25 cellular contexts compared by ENCODE assay signal in the genomic region with DNA sequence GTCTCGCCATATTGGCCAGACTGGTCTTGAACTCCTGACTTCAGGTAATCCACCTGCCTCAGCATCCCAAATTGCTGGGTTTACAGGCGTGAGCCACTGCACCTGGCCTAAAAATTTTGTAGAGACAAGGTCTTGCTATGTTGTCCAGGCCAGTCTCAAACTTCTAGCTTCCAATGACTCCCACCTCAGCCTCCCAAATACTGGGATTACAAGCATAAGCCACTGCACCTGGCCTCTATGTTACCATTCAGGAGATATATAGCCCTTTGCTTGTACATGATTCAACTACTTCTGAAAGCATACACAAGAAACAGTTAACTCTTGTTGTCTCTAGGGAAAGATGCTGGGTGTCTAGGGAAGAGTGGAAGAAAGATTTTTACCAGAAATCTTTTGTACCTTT. TPM values are rescaled to one million over a fixed set of nuclear protein-coding genes. Genes with fewer than 3 reads are reported as not detected.
DNase-seq lines count a peak whose midpoint lies in the region; ATAC-seq and TF ChIP-seq lines count a peak whose summit lies in the region.
"Had no signal": no experiment of that assay in that cellular context is flagged by ENCODE, and none has a peak within 500 bp of the region (broad histone marks: within the 10 kb centered on the region; RNA-seq: fewer than 3 reads in every experiment).

No MANE protein-coding gene starts in this region.

- no peaks in the 10 kb centered on the region for H4K20me1 ChIP-seq in BLaER1 treated with 17β-estradiol and CSF1 and Interleukin-3, amounts not matched to agents 10 nM and 100 nM
- no peaks in the 10 kb centered on the region for H4K20me1 ChIP-seq in GM23338 (replicated peaks; ENCODE audit: insufficient read depth)

- no peak for TF ChIP-seq CTCF in GM23338 (conservative IDR thresholded peaks at IDR 0.05; ENCODE audit: low read depth in 2 of 2)

- H3K4me1 ChIP-seq in BLaER1 treated with 17β-estradiol and CSF1 and Interleukin-3, amounts not matched to agents 10 nM and 100 nM, result peaks cover 32 to 58% (median 47%) of the 10 kb centered on the region in 10 experiments
- peaks cover 9% of the 10 kb centered on the region; the same call in 1 of the 2 replicates for H3K4me1 ChIP-seq in GM23338 (ENCODE audit: insufficient read depth)

- H3K36me3 ChIP-seq in BLaER1 treated with 17β-estradiol and CSF1 and Interleukin-3, amounts not matched to agents 10 nM and 100 nM, result no peaks in the 10 kb centered on the region
- no peaks in the 10 kb centered on the region for H3K36me3 ChIP-seq in GM23338 (ENCODE audit: insufficient read depth)

- no peak overlapping the region for H3K27ac Mint-ChIP-seq in GM23338
- H3K27ac Mint-ChIP-seq in activated T-helper 2 cell treated with anti-CD3 and anti-CD28 coated beads, Interferon-gamma antibody, Interleukin-2, Interleukin-4, amounts not matched to agents 10 μg/mL and 5 μg/mL and 100 μg/mL, durations not matched to agents 14 hours and 24 hours and 36 hours, result peak overlapping the region; percentile 36
- H3K27ac Mint-ChIP-seq in stimulated activated memory B cell treated with anti-CD40 and anti-IgM and Interleukin-4, amounts not matched to agents 10 μg/mL and 1 μg/mL and 100 μg/mL, for 72 hours, result peak overlapping the region; percentile 54
- H3K27ac Mint-ChIP-seq: CD14-positive monocyte; CD8-positive, alpha-beta memory T cell had no signal

- peaks cover 9% of the 10 kb centered on the region; the same call in 2 of the 3 replicates for H3K4me1 Mint-ChIP-seq in GM23338
- H3K4me1 Mint-ChIP-seq in activated T-helper 2 cell treated with anti-CD3 and anti-CD28 coated beads, Interferon-gamma antibody, Interleukin-2, Interleukin-4, amounts not matched to agents 10 μg/mL and 5 μg/mL and 100 μg/mL, durations not matched to agents 14 hours and 24 hours and 36 hours (ENCODE audit: low read depth), result peaks cover 62% of the 10 kb centered on the region
- H3K4me1 Mint-ChIP-seq in stimulated activated memory B cell treated with anti-CD40 and anti-IgM and Interleukin-4, amounts not matched to agents 10 μg/mL and 1 μg/mL and 100 μg/mL, for 72 hours, result peaks cover 61% of the 10 kb centered on the region

- no peak overlapping the region for H3K4me3 Mint-ChIP-seq in GM23338
- no peak overlapping the region for H3K4me3 Mint-ChIP-seq in activated T-helper 2 cell treated with anti-CD3 and anti-CD28 coated beads, Interferon-gamma antibody, Interleukin-2, Interleukin-4, amounts not matched to agents 10 μg/mL and 5 μg/mL and 100 μg/mL, durations not matched to agents 14 hours and 24 hours and 36 hours (ENCODE audit: low read depth)
- no peak overlapping the region for H3K4me3 Mint-ChIP-seq in stimulated activated memory B cell treated with anti-CD40 and anti-IgM and Interleukin-4, amounts not matched to agents 10 μg/mL and 1 μg/mL and 100 μg/mL, for 72 hours
- H3K4me3 Mint-ChIP-seq: CD14-positive monocyte; CD8-positive, alpha-beta memory T cell had no signal

- no peaks in the 10 kb centered on the region for H3K9me3 Mint-ChIP-seq in GM23338
- H3K9me3 Mint-ChIP-seq in activated T-helper 2 cell treated with anti-CD3 and anti-CD28 coated beads, Interferon-gamma antibody, Interleukin-2, Interleukin-4, amounts not matched to agents 10 μg/mL and 5 μg/mL and 100 μg/mL, durations not matched to agents 14 hours and 24 hours and 36 hours, result no peaks in the 10 kb centered on the region
- no peaks in the 10 kb centered on the region for H3K9me3 Mint-ChIP-seq in stimulated activated memory B cell treated with anti-CD40 and anti-IgM and Interleukin-4, amounts not matched to agents 10 μg/mL and 1 μg/mL and 100 μg/mL, for 72 hours
- H3K9me3 Mint-ChIP-seq: CD8-positive, alpha-beta memory T cell had no signal

- H3K4me2 ChIP-seq in BLaER1 treated with 17β-estradiol and CSF1 and Interleukin-3, amounts not matched to agents 10 nM and 100 nM, result peak overlapping the region in 6 of 11 experiments; percentile 31 to 50 (median 38); a peak in 8 of 22 replicates
- H3K4me2 ChIP-seq in GM23338, result no peak overlapping the region

- H3K9me3 ChIP-seq in BLaER1 treated with 17β-estradiol and CSF1 and Interleukin-3, amounts not matched to agents 10 nM and 100 nM (replicated peaks in 1 of 11), result no peaks in the 10 kb centered on the region

- H3K27ac ChIP-seq in BLaER1 treated with 17β-estradiol and CSF1 and Interleukin-3, amounts not matched to agents 10 nM and 100 nM, result peak overlapping the region in 5 of 11 experiments; percentile 3 to 56 (median 35); a peak in 6 of 22 replicates
- 0 out of 2 replicates have a peak overlapping the region, but pooled peaks have one; percentile 32 for H3K27ac ChIP-seq in GM23338 (ENCODE audit: low read depth)

- no peaks in the 10 kb centered on the region for H3K79me2 ChIP-seq in GM23338 (replicated peaks; ENCODE audit: insufficient read depth)

- no peaks in the 10 kb centered on the region for H3F3A ChIP-seq in GM23338 (replicated peaks; ENCODE audit: low read depth)

- H3K9me2 ChIP-seq in GM23338 (ENCODE audit: insufficient read depth), result no peaks in the 10 kb centered on the region

- H3K4me3 ChIP-seq in BLaER1 treated with 17β-estradiol and CSF1 and Interleukin-3, amounts not matched to agents 10 nM and 100 nM, result no peak overlapping the region
- no peak overlapping the region for H3K4me3 ChIP-seq in GM23338
- H3K4me3 ChIP-seq: K562 had no signal

- H3K9ac ChIP-seq in BLaER1 treated with 17β-estradiol and CSF1 and Interleukin-3, amounts not matched to agents 10 nM and 100 nM, result 0 out of 22 replicates have a peak overlapping the region, but pooled peaks of 1 of the 11 experiments have one; percentile 13

- no peaks in the 10 kb centered on the region for H3K27me3 ChIP-seq in BLaER1 treated with 17β-estradiol and CSF1 and Interleukin-3, amounts not matched to agents 10 nM and 100 nM
- H3K27me3 ChIP-seq in GM23338 (ENCODE audit: insufficient read depth), result no peaks in the 10 kb centered on the region

- no peak for ATAC-seq in GM23338
- ATAC-seq in stimulated activated memory B cell treated with anti-CD40 and anti-IgM and Interleukin-4, amounts not matched to agents 10 μg/mL and 1 μg/mL and 100 μg/mL, for 72 hours, result no peak
- ATAC-seq in HG03280 (IDR thresholded peaks at IDR 0.05; ENCODE audit: unreplicated experiment), result no peak
- ATAC-seq: HCT116 had no signal

- intact Hi-C loops in activated T-helper 2 cell treated with anti-CD3 and anti-CD28 coated beads, Interferon-gamma antibody, Interleukin-2, Interleukin-4, amounts not matched to agents 10 μg/mL and 5 μg/mL and 100 μg/mL, durations not matched to agents 14 hours and 24 hours and 36 hours (cut with micrococcal nuclease), result no loop called here

- H3K36me3 Mint-ChIP-seq in GM23338 (ENCODE audit: low read depth), result no peaks in the 10 kb centered on the region
- no peaks in the 10 kb centered on the region for H3K36me3 Mint-ChIP-seq in activated T-helper 2 cell treated with anti-CD3 and anti-CD28 coated beads, Interferon-gamma antibody, Interleukin-2, Interleukin-4, amounts not matched to agents 10 μg/mL and 5 μg/mL and 100 μg/mL, durations not matched to agents 14 hours and 24 hours and 36 hours (ENCODE audit: low read depth)
- no peaks in the 10 kb centered on the region for H3K36me3 Mint-ChIP-seq in stimulated activated memory B cell treated with anti-CD40 and anti-IgM and Interleukin-4, amounts not matched to agents 10 μg/mL and 1 μg/mL and 100 μg/mL, for 72 hours
- H3K36me3 Mint-ChIP-seq: CD14-positive monocyte; CD8-positive, alpha-beta memory T cell had no signal

- DNase-seq in GM23338 (ENCODE audit: low spot score), result no peak
- no peak for DNase-seq in activated T-helper 2 cell treated with anti-CD3 and anti-CD28 coated beads, Interferon-gamma antibody, Interleukin-2, Interleukin-4, amounts not matched to agents 10 μg/mL and 5 μg/mL and 100 μg/mL, durations not matched to agents 14 hours and 24 hours and 36 hours (ENCODE audit: low spot score)
- no peak for DNase-seq in NCI-H1105 (lab: John Stamatoyannopoulos, UW)
- DNase-seq in stimulated activated CD4-positive, alpha-beta T cell treated with anti-CD3 and anti-CD28 coated beads, Interleukin-15, amount 100 ng/mL, for 24 hours, result no peak
- DNase-seq: CD8-positive, alpha-beta memory T cell; DMS 273 treated with DMSO at 0.1 percent for 48 hours; DMS79; GF-D8; Kasumi-1; MV-4-11; NCI-H146; NCI-H1930; NCI-H2107; NCI-H446 treated with DMSO at 0.1 percent for 48 hours; NCI-H526; NCI-H82; NK-92 treated with Interleukin-12 subunit alpha and Interleukin-12 subunit beta, amount 100 ng/mL, for 24 hours; RPMI8226; SHP77 had no signal

- no peak overlapping the region for H2AFZ ChIP-seq in GM23338

- peaks cover 6% of the 10 kb centered on the region for H3K27me3 Mint-ChIP-seq in GM23338 (ENCODE audit: insufficient read depth, low read depth, poor library complexity)
- no peaks in the 10 kb centered on the region for H3K27me3 Mint-ChIP-seq in activated T-helper 2 cell treated with anti-CD3 and anti-CD28 coated beads, Interferon-gamma antibody, Interleukin-2, Interleukin-4, amounts not matched to agents 10 μg/mL and 5 μg/mL and 100 μg/mL, durations not matched to agents 14 hours and 24 hours and 36 hours (ENCODE audit: low read depth)
- H3K27me3 Mint-ChIP-seq in stimulated activated memory B cell treated with anti-CD40 and anti-IgM and Interleukin-4, amounts not matched to agents 10 μg/mL and 1 μg/mL and 100 μg/mL, for 72 hours, result no peaks in the 10 kb centered on the region
- H3K27me3 Mint-ChIP-seq: CD8-positive, alpha-beta memory T cell had no signal

TF ChIP-seq in GM23338, 12 proteins besides CTCF, POLR2A, EP300 and RAD21 (continues in another document):
- TF ChIP-seq EZH2phosphoT487 (IDR thresholded peaks at IDR 0.05; ENCODE audit: unreplicated experiment), result no peak

RNA-seq across cellular contexts. Expression of a gene that starts 19.0 kb away (rescaled TPM):
- total RNA-seq in GM23338 (2014; rRNA removed; shearing (Covaris generic)), result 20.6 and 25.8 TPM in 2 replicates
- polyA plus RNA-seq in GM23338 (2016; fragmentation: Nextera tagmentation; extraction: Ambion mirVana), result 6.6 and 6.7 TPM in 2 replicates
- total RNA-seq in activated T-helper 2 cell treated with anti-CD3 and anti-CD28 coated beads, Interferon-gamma antibody, Interleukin-2, Interleukin-4, amounts not matched to agents 10 μg/mL and 5 μg/mL and 100 μg/mL, durations not matched to agents 14 hours and 24 hours and 36 hours, result 119 and 126 TPM in 2 replicates
